In the genomic region with DNA sequence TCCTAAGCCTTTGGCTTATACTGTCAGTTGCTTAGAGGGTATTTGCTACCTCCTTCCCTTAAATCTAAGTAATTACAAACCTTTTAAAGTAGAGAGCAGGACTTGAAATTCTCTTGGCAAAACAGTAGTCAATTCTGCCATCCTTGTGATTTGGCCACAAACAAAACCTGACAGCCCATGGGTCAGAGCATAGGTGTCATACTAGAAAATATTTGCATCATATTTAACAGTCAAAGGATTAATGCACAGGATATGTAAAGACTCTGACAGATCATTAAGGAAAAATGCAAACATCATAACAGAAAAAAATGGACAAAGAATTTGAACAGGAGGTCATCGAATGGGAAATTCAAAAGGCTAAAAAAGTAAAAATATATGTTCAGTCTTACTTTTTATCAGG, we compare ENCODE assay signal across 20 cellular contexts. TPM values are rescaled to one million over a fixed set of nuclear protein-coding genes. Genes with fewer than 3 reads are reported as not detected.
A peak's percentile ranks its signal among the peaks of the same experiment; 100 is the strongest.
DNase-seq lines count a peak whose midpoint lies in the region; ATAC-seq and TF ChIP-seq lines count a peak whose summit lies in the region.
"Had no signal": no experiment of that assay in that cellular context is flagged by ENCODE, and none has a peak within 500 bp of the region (broad histone marks: within the 10 kb centered on the region; RNA-seq: fewer than 3 reads in every experiment).

No MANE protein-coding gene starts in this region.

- H3K9me3 Mint-ChIP-seq in CD8-positive, alpha-beta T cell = no peaks in the 10 kb centered on the region
- H3K9me3 Mint-ChIP-seq in osteocyte (ENCODE audit: unreplicated experiment) = no peaks in the 10 kb centered on the region

- H2AFZ ChIP-seq in IMR-90 (replicated peaks; ENCODE audit: low read length, poor library complexity) = no peak overlapping the region

- TF ChIP-seq POLR2A in IMR-90 (IDR thresholded peaks at IDR 0.05; ENCODE audit: low read depth, low read length) = no peak

- no peak overlapping the region for H4K8ac ChIP-seq in IMR-90 (ENCODE audit: low read depth in 2 of 2, low read length in 2 of 2)

- CTCF ChIA-PET in IMR-90 (lab: Yijun Ruan, JAX) = no interaction called here
- CTCF ChIA-PET in CD8-positive, alpha-beta T cell (lab: Charles Lee) = no interaction called here

- peak overlapping the region; percentile 10; the same call in 1 of the 2 replicates for H3K4me2 ChIP-seq in IMR-90 (ENCODE audit: low read depth, low read length)

- no peaks in the 10 kb centered on the region for H3K36me3 Mint-ChIP-seq in CD8-positive, alpha-beta T cell
- no peaks in the 10 kb centered on the region for H3K36me3 Mint-ChIP-seq in osteocyte (ENCODE audit: unreplicated experiment)

- POLR2A ChIA-PET in IMR-90 (lab: Charles Lee; ENCODE audit: unreplicated experiment) = no interaction called here
- POLR2A ChIA-PET in CD8-positive, alpha-beta T cell (lab: Charles Lee) = no interaction called here

- no peak overlapping the region for H3K56ac ChIP-seq in IMR-90 (ENCODE audit: extremely low read depth, insufficient read depth, low read length)

- peaks cover 5% of the 10 kb centered on the region for H3K9me1 ChIP-seq in IMR-90 (ENCODE audit: insufficient read depth, low read length)

- BruUV-seq in IMR-90 (replicated peaks; lab: Mats Ljungman, UMichigan) = no TSS peak

- no peak overlapping the region for H3K4me3 Mint-ChIP-seq in CD8-positive, alpha-beta T cell
- no peak overlapping the region for H3K4me3 Mint-ChIP-seq in osteocyte (ENCODE audit: unreplicated experiment)
- H3K4me3 Mint-ChIP-seq: B cell had no signal

- ATAC-seq in IMR-90 (ENCODE audit: low read depth) = no peak; the same call in 1 of the 2 replicates
- ATAC-seq in RWPE2 (ENCODE audit: low read depth) = peak; percentile 84
- ATAC-seq in CD8-positive, alpha-beta T cell = no peak
- no peak for ATAC-seq in HG02623 (IDR thresholded peaks at IDR 0.05; ENCODE audit: unreplicated experiment)
- ATAC-seq: HCT116, Right ventricle myocardium inferior had no signal

- H3K27ac ChIP-seq in IMR-90 (ENCODE audit: insufficient read depth, low read length) (no peak overlapping the region), RWPE2 (ENCODE audit: poor library complexity, severe bottlenecking) (peak overlapping the region; percentile 9)
- H3K27ac ChIP-seq in CD8-positive, alpha-beta T cell (ENCODE audit: low read depth, low read length) = no peak overlapping the region

- H3K4me1 ChIP-seq in IMR-90 (ENCODE audit: control insufficient read depth, insufficient read depth, low read length) = peaks cover 2% of the 10 kb centered on the region; the same call in 1 of the 2 replicates
- peaks cover 14% of the 10 kb centered on the region for H3K4me1 ChIP-seq in RWPE2 (ENCODE audit: insufficient read depth, poor library complexity, severe bottlenecking)
- no peaks in the 10 kb centered on the region for H3K4me1 ChIP-seq in CD8-positive, alpha-beta T cell (ENCODE audit: insufficient read depth, low read length)

- peaks cover 18 to 29% of the 10 kb centered on the region in 2 experiments; a peak in 3 of 4 replicates for H3K79me1 ChIP-seq in IMR-90 (ENCODE audit: low read depth in 1 of 2, low read length in 2 of 2)

- no peak overlapping the region for H4K5ac ChIP-seq in IMR-90 (ENCODE audit: low read depth, low read length)

- no peak overlapping the region for H2BK15ac ChIP-seq in IMR-90 (ENCODE audit: low read depth, low read length)

- H3K27me3 ChIP-seq in IMR-90 (ENCODE audit: control insufficient read depth, insufficient read depth, low read length) (no peaks in the 10 kb centered on the region), RWPE2 (ENCODE audit: insufficient read depth, poor library complexity, severe bottlenecking) (no peaks in the 10 kb centered on the region)
- no peaks in the 10 kb centered on the region for H3K27me3 ChIP-seq in CD8-positive, alpha-beta T cell (ENCODE audit: insufficient read depth, low read length)

- H2AK9ac ChIP-seq in IMR-90 (replicated peaks; ENCODE audit: low read depth, low read length, poor library complexity) = no peak overlapping the region

- H3K23ac ChIP-seq in IMR-90 (ENCODE audit: low read depth, low read length) = no peak overlapping the region

- H2BK20ac ChIP-seq in IMR-90 (ENCODE audit: low read depth, low read length) = no peak overlapping the region

- no peak overlapping the region for H3K14ac ChIP-seq in IMR-90 (replicated peaks; ENCODE audit: low read depth, low read length)

- intact Hi-C loops in IMR-90 (cut with micrococcal nuclease) = no loop called here
- intact Hi-C loops in CD8-positive, alpha-beta T cell (cut with DNase I, micrococcal nuclease) = no loop called here

- H3K9ac ChIP-seq in IMR-90 (ENCODE audit: low read depth, low read length) = no peak overlapping the region

- in situ Hi-C loops in IMR-90 (cut with MboI; ENCODE audit: low sequenced_read_pairs) = no loop called here

- no peaks in the 10 kb centered on the region for H3K9me3 ChIP-seq in IMR-90 (ENCODE audit: control insufficient read depth, insufficient read depth, low read length)
- H3K9me3 ChIP-seq in RWPE2 (ENCODE audit: severe bottlenecking) = no peaks in the 10 kb centered on the region
- H3K9me3 ChIP-seq in CD8-positive, alpha-beta T cell (ENCODE audit: low read length) = no peaks in the 10 kb centered on the region

- no peaks in the 10 kb centered on the region for H4K20me1 ChIP-seq in IMR-90 (ENCODE audit: insufficient read depth, low read length)

- H3K4me1 Mint-ChIP-seq in CD8-positive, alpha-beta T cell (ENCODE audit: low read depth) = peaks cover 3% of the 10 kb centered on the region
- peaks cover 3% of the 10 kb centered on the region for H3K4me1 Mint-ChIP-seq in osteocyte (ENCODE audit: unreplicated experiment)
- H3K4me1 Mint-ChIP-seq: B cell had no signal

- dilution Hi-C loops in IMR-90 (cut with HindIII; ENCODE audit: low sequenced_read_pairs, unreplicated experiment) = no loop called here

- TF ChIP-seq RAD21 in IMR-90 (IDR thresholded peaks at IDR 0.05; ENCODE audit: low read length) = no peak

- H3K18ac ChIP-seq in IMR-90 (ENCODE audit: low read depth, low read length) = no peak overlapping the region

- peak; percentile 35 for DNase-seq in EH (ENCODE audit: low read depth)
- DNase-seq in IMR-90 = peak; percentile 18
- no peak for DNase-seq in RWPE2 (ENCODE audit: low spot score)
- peak; percentile 62 for DNase-seq in epithelial cell of esophagus (ENCODE audit: low read depth)
- DNase-seq in CD8-positive, alpha-beta T cell = no peak
- no peak for DNase-seq in NCI-H524 treated with DMSO at 0.1 percent for 48 hours (lab: John Stamatoyannopoulos, UW)
- DNase-seq in osteocyte (ENCODE audit: extremely low spot score, unreplicated experiment) = no peak
- DNase-seq: DMS79; GOT3; Karpas-422; NCI-H1694; NCI-H2081 treated with DMSO at 0.1 percent for 48 hours; NCI-H2171 treated with DMSO at 0.1 percent for 48 hours; NCI-H446 treated with DMSO at 0.1 percent for 48 hours; NCI-H748 treated with DMSO at 0.1 percent for 48 hours; NK-92 treated with Interleukin-12 subunit alpha and Interleukin-12 subunit beta, amount 100 ng/mL, for 24 hours had no signal

- no peak overlapping the region for H2AK5ac ChIP-seq in IMR-90 (ENCODE audit: low read depth, low read length)

- no CpG with 5 or more reads among the region's 1 CpG for whole genome bisulfite sequencing in IMR-90 (ENCODE audit: extremely low coverage in 2 of 2, insufficient read length in 1 of 2), 2 experiments

- H3K36me3 ChIP-seq in IMR-90 (ENCODE audit: control insufficient read depth, insufficient read depth, low read length) (no peaks in the 10 kb centered on the region), RWPE2 (ENCODE audit: low read depth) (no peaks in the 10 kb centered on the region)
- no peaks in the 10 kb centered on the region for H3K36me3 ChIP-seq in CD8-positive, alpha-beta T cell (ENCODE audit: insufficient read depth, low read length)

- H3K27ac Mint-ChIP-seq in CD8-positive, alpha-beta T cell = no peak overlapping the region
- H3K27ac Mint-ChIP-seq in osteocyte (ENCODE audit: unreplicated experiment) = no peak overlapping the region
- H3K27ac Mint-ChIP-seq: B cell had no signal

- H3K4me3 ChIP-seq in IMR-90 (ENCODE audit: insufficient read depth, low read depth, low read length) (no peak overlapping the region), RWPE2 (ENCODE audit: severe bottlenecking) (no peak overlapping the region), epithelial cell of esophagus (ENCODE audit: low read length) (no peak overlapping the region)
- H3K4me3 ChIP-seq in CD8-positive, alpha-beta T cell (ENCODE audit: low read depth, low read length) = no peak overlapping the region

- no peak overlapping the region for H4K91ac ChIP-seq in IMR-90 (ENCODE audit: insufficient read depth, low read depth, low read length)

- no peak overlapping the region for H2BK120ac ChIP-seq in IMR-90 (ENCODE audit: low read depth, low read length)

- TF ChIP-seq CTCF in IMR-90 (conservative IDR thresholded peaks at IDR 0.05; ENCODE audit: low read depth, low read length) (no peak), RWPE2 (IDR thresholded peaks at IDR 0.05; ENCODE audit: poor library complexity, severe bottlenecking) (no peak), epithelial cell of esophagus (IDR thresholded peaks at IDR 0.05; ENCODE audit: insufficient read depth, low read depth, low read length, missing control alignments) (no peak), osteocyte (IDR thresholded peaks at IDR 0.05) (no peak)
- TF ChIP-seq CTCF in CD8-positive, alpha-beta T cell (IDR thresholded peaks at IDR 0.05) = no peak

- no peaks in the 10 kb centered on the region for H3K27me3 Mint-ChIP-seq in CD8-positive, alpha-beta T cell (ENCODE audit: low read depth)
- no peaks in the 10 kb centered on the region for H3K27me3 Mint-ChIP-seq in osteocyte (ENCODE audit: unreplicated experiment)

- H2BK5ac ChIP-seq in IMR-90 (ENCODE audit: low read depth, low read length, poor library complexity, severe bottlenecking) = no peak overlapping the region

- H3K4ac ChIP-seq in IMR-90 (ENCODE audit: low read depth, low read length) = no peak overlapping the region

TF ChIP-seq in IMR-90, 13 proteins besides CTCF, POLR2A, EP300 and RAD21:
- no peak for TF ChIP-seq NFE2L2 (IDR thresholded peaks at IDR 0.05; ENCODE audit: low read depth, low read length)

RNA-seq across cellular contexts. Expression of gene ZFYVE9, which starts 50.5 kb away (rescaled TPM):
- total RNA-seq in IMR-90 (2012; rRNA removed) (28.7 and 29.4 TPM in 2 replicates), osteocyte (24.7 and 25.9 TPM in 2 replicates)
- 6.6 and 8.3 TPM in 2 replicates for polyA plus RNA-seq in IMR-90 (2012; rRNA removed)
- 1.9 and 3.2 TPM in 2 replicates for polyA plus RNA-seq in IMR-90 (2012; cell fraction: cytosol; rRNA removed)
- polyA plus RNA-seq in IMR-90 (2012; cell fraction: nucleus; rRNA removed; ENCODE audit: low replicate concordance) = 1.0 and 5.1 TPM in 2 replicates
- total RNA-seq in CD8-positive, alpha-beta T cell = 1 to 10 TPM; 5.9 to 6.3 TPM

Comparison
In these comparisons a context has a peak if more than half of its experiments do, and no peak if none do; other contexts are left out.
1. DNase-seq: peak in EH (single experiment), IMR-90 (single experiment) and epithelial cell of esophagus (single experiment); none in RWPE2 (single experiment), CD8-positive, alpha-beta T cell (0 of 7), NCI-H524 treated with DMSO at 0.1 percent for 48 hours (single experiment) and osteocyte (single experiment).